In the genomic region with DNA sequence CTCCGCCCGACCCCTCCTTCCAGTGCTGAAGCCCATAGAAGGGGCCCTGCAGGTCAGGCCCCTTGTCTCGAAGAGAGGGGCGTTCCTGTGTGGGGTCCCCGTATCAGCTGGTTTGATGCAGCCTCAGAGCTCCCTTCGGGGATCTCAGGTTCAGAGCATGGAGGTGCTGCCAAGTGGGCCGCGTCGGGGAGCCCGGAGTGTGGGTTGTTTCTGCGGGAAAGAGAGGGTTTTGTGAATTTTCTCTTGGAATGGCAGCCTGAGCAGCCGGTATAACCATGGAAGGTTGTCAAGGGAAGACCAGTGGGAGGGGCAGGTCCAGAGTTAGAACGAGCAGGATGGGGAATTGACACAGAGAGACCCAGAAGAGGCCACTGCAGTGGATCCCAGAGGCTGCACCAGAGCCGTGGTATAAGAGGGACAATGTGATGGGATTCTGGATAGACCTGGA, we compare ENCODE assay signal across 8 cellular contexts. TPM values are rescaled to one million over a fixed set of nuclear protein-coding genes. Genes with fewer than 3 reads are reported as not detected.
DNase-seq lines count a peak whose midpoint lies in the region; ATAC-seq and TF ChIP-seq lines count a peak whose summit lies in the region.

No MANE protein-coding gene starts in this region.

- ATAC-seq in HG02571 (IDR thresholded peaks at IDR 0.05; ENCODE audit: unreplicated experiment), result peak; percentile 2

- H3K36me3 ChIP-seq in CD8-positive, alpha-beta memory T cell (ENCODE audit: insufficient read depth, low read length), result no peaks in the 10 kb centered on the region
- H3K36me3 ChIP-seq in WERI-Rb-1 (peaks cover 9% of the 10 kb centered on the region), neutrophil (no peaks in the 10 kb centered on the region)

- peaks cover under 1 to 59% (median 42%) of the 10 kb centered on the region in 5 donors for H3K9me3 Mint-ChIP-seq in CD8-positive, alpha-beta memory T cell

- no peaks in the 10 kb centered on the region for H3K27me3 ChIP-seq in CD8-positive, alpha-beta memory T cell (ENCODE audit: insufficient read depth, low read length, poor library complexity, severe bottlenecking)
- H3K27me3 ChIP-seq in WERI-Rb-1 (ENCODE audit: insufficient read depth, low read depth, severe bottlenecking) (no peaks in the 10 kb centered on the region), neutrophil (no peaks in the 10 kb centered on the region)

- H3K27me3 Mint-ChIP-seq in CD8-positive, alpha-beta memory T cell, result peaks cover 0 to 6% of the 10 kb centered on the region in 2 donors

- H3K4me1 ChIP-seq in CD8-positive, alpha-beta memory T cell (ENCODE audit: insufficient read depth, low read length), result peaks cover 12% of the 10 kb centered on the region
- H3K4me1 ChIP-seq in neutrophil (ENCODE audit: control insufficient read depth in 1 of 2, insufficient read depth in 1 of 2, low read depth in 1 of 2, low read length in 1 of 2), result peaks cover 11 to 19% of the 10 kb centered on the region in 2 experiments

- H3K9me3 ChIP-seq in CD8-positive, alpha-beta memory T cell (ENCODE audit: low read length), result peaks cover under 1% of the 10 kb centered on the region
- H3K9me3 ChIP-seq in WERI-Rb-1 (ENCODE audit: severe bottlenecking), result no peaks in the 10 kb centered on the region
- H3K9me3 ChIP-seq in neutrophil, result peaks cover 42% of the 10 kb centered on the region

- H3K4me1 Mint-ChIP-seq in CD8-positive, alpha-beta memory T cell, result peaks cover 16 to 22% (median 19%) of the 10 kb centered on the region in 3 donors

- TF ChIP-seq CTCF in WERI-Rb-1 (IDR thresholded peaks at IDR 0.05; ENCODE audit: low read depth, low read length) (no peak), fibroblast of the aortic adventitia (IDR thresholded peaks at IDR 0.05; ENCODE audit: insufficient read depth, low read length) (no peak), neutrophil (IDR thresholded peaks at IDR 0.05) (no peak)

- DNase-seq in CD8-positive, alpha-beta memory T cell, result no peak
- DNase-seq in WERI-Rb-1 (no peak), fibroblast of the aortic adventitia (ENCODE audit: low read depth) (no peak), mesenteric fat pad (ENCODE audit: low spot score) (no peak), SKM-1 (lab: John Stamatoyannopoulos, UW; ENCODE audit: unreplicated experiment) (no peak)
- no peak for DNase-seq in stimulated activated CD4-positive, alpha-beta T cell treated with anti-CD3 and anti-CD28 coated beads, Interleukin-4, amount 100 ng/mL, for 1 hour

- peaks cover 9 to 51% (median 25%) of the 10 kb centered on the region in 3 donors for H3K36me3 Mint-ChIP-seq in CD8-positive, alpha-beta memory T cell

- H3K27ac ChIP-seq in CD8-positive, alpha-beta memory T cell (ENCODE audit: low read depth, low read length), result peak overlapping the region; percentile 69
- peak overlapping the region; percentile 53 for H3K27ac ChIP-seq in WERI-Rb-1
- H3K27ac ChIP-seq in neutrophil, result peak overlapping the region; percentile 81

- peak overlapping the region; percentile 85 to 94 (median 91) for H3K4me3 Mint-ChIP-seq in CD8-positive, alpha-beta memory T cell

- CTCF ChIA-PET in CD8-positive, alpha-beta memory T cell (lab: Charles Lee), result no interaction called here

- H3K27ac Mint-ChIP-seq in CD8-positive, alpha-beta memory T cell, result peak overlapping the region; percentile 91 to 100 (median 98)

- POLR2A ChIA-PET in CD8-positive, alpha-beta memory T cell (lab: Charles Lee), result interaction anchor here (0.6 to 1.6 kb wide), 3 partner anchors 13 to 113 kb away, joined by 3 to 6 read pairs (median 5); a partner anchor contains a TSS

- peak overlapping the region; percentile 85 for H3K4me3 ChIP-seq in CD8-positive, alpha-beta memory T cell (ENCODE audit: low read length)
- peak overlapping the region; percentile 90 for H3K4me3 ChIP-seq in WERI-Rb-1 (ENCODE audit: low read depth, low read length)
- peak overlapping the region; percentile 90 for H3K4me3 ChIP-seq in fibroblast of the aortic adventitia (ENCODE audit: low read depth, low read length)
- peak overlapping the region; percentile 55 to 58 for H3K4me3 ChIP-seq in neutrophil (ENCODE audit: low read depth in 1 of 2, low read length in 1 of 2)

RNA-seq across cellular contexts. Expression of a gene that starts 0.4 kb away (rescaled TPM):
- total RNA-seq in CD8-positive, alpha-beta memory T cell, result 1 to 10 TPM; 7.0 to 7.7 TPM
- 22.5 TPM for polyA plus RNA-seq in CD8-positive, alpha-beta memory T cell
- total RNA-seq in fibroblast of the aortic adventitia (ENCODE audit: low replicate concordance) (7.0 and 11.7 TPM in 2 replicates), mesenteric fat pad (10.3 TPM)

RNA-seq across cellular contexts. Expression of a gene that starts 0.4 kb away (rescaled TPM):
- 1 to 10 TPM; 2.2 to 3.3 TPM for total RNA-seq in CD8-positive, alpha-beta memory T cell
- 1.7 TPM for polyA plus RNA-seq in CD8-positive, alpha-beta memory T cell
- total RNA-seq in fibroblast of the aortic adventitia (ENCODE audit: low replicate concordance), result 2.5 and 4.1 TPM in 2 replicates
- 2.2 TPM for total RNA-seq in mesenteric fat pad

RNA-seq across cellular contexts. Expression of a gene that starts 12.7 kb away (rescaled TPM):
- total RNA-seq in CD8-positive, alpha-beta memory T cell, result 10 to 100 TPM in 1 of 2 experiments, 1 to 10 TPM in 1; 9.4 to 10.3 TPM
- 3.2 TPM for polyA plus RNA-seq in CD8-positive, alpha-beta memory T cell
- 8.7 and 9.7 TPM in 2 replicates for total RNA-seq in fibroblast of the aortic adventitia (ENCODE audit: low replicate concordance)
- 7.4 TPM for total RNA-seq in mesenteric fat pad

RNA-seq across cellular contexts. Expression of a gene that starts 25.9 kb away (rescaled TPM):
- 10 to 100 TPM; 19.2 to 19.5 TPM for total RNA-seq in CD8-positive, alpha-beta memory T cell
- 19.9 TPM for polyA plus RNA-seq in CD8-positive, alpha-beta memory T cell
- total RNA-seq in fibroblast of the aortic adventitia (ENCODE audit: low replicate concordance) (19.5 and 20.4 TPM in 2 replicates), mesenteric fat pad (13.9 TPM)

RNA-seq across cellular contexts. Expression of a gene that starts 43.5 kb away (rescaled TPM):
- total RNA-seq in CD8-positive, alpha-beta memory T cell, result 1 to 10 TPM; 9.0 to 9.3 TPM
- polyA plus RNA-seq in CD8-positive, alpha-beta memory T cell, result 6.0 TPM
- 5.1 and 9.4 TPM in 2 replicates for total RNA-seq in fibroblast of the aortic adventitia (ENCODE audit: low replicate concordance)
- 5.3 TPM for total RNA-seq in mesenteric fat pad
